ENCODE assay signal across 18 cellular contexts in the genomic region with DNA sequence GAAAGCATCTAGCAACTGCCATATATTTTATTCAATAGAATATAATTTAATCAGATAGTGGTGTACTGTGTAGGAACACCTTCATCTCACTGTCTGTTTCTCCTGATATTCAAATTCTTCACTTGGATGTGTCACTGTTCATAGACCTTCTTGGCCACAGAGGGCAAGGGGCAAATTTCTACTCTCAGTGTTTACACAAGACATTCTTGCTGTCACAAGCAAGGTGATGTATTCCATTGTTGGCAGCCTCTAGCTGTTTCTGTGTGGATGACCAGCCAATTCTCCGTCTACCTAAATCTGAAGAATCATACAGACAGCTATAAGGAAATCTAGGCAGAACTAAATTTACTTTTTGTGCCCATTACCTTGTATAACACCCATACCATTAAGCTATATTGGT.
"Had no signal": no experiment of that assay in that cellular context is flagged by ENCODE, and none has a peak within 500 bp of the region (broad histone marks: within the 10 kb centered on the region; RNA-seq: fewer than 3 reads in every experiment).

No MANE protein-coding gene starts in this region.

- H3K27ac ChIP-seq: neural progenitor cell, sigmoid colon, spleen, testis, upper lobe of left lung had no signal

- H3K4me1 ChIP-seq: neural progenitor cell, sigmoid colon, spleen, testis, upper lobe of left lung had no signal

- H3K36me3 ChIP-seq: neural progenitor cell, sigmoid colon, spleen, upper lobe of left lung had no signal

- DNase-seq: activated CD4-positive, alpha-beta T cell treated with anti-CD3 and anti-CD28 coated beads, Interleukin-2, amount 50 U/mL, for 1 hour; activated naive CD4-positive, alpha-beta T cell; activated naive CD8-positive, alpha-beta T cell treated with anti-CD3 and anti-CD28 coated beads, Interleukin-2, amount 10 ng/mL, durations not matched to agents 7 days and 5 days; activated T-cell treated with anti-CD3 and anti-CD28 coated beads for 4 hours; anterior cingulate cortex; endodermal cell; erythroblast; hypothalamus; left colon; naive B cell; sigmoid colon; spleen; stimulated activated naive CD8-positive, alpha-beta T cell treated with anti-CD3 and anti-CD28 coated beads, Interleukin-15, amount 100 ng/mL, for 72 hours; testis; upper lobe of left lung had no signal

- H3K4me3 ChIP-seq: lung, neural progenitor cell, sigmoid colon, spleen, testis, upper lobe of left lung had no signal

- H3K27me3 ChIP-seq: neural progenitor cell, sigmoid colon, spleen, testis, upper lobe of left lung had no signal

- H3K9me3 ChIP-seq: sigmoid colon, testis, upper lobe of left lung had no signal

- ATAC-seq: activated CD4-positive, CD25-positive, alpha-beta regulatory T cell treated with anti-CD3 and anti-CD28 coated beads, Interleukin-2, amount 50 U/mL, for 24 hours; left colon; stimulated activated naive CD8-positive, alpha-beta T cell treated with anti-CD3 and anti-CD28 coated beads, Interleukin-15, amount 100 ng/mL, for 72 hours had no signal
